ENCODE assay signal across 18 cellular contexts in the genomic region with DNA sequence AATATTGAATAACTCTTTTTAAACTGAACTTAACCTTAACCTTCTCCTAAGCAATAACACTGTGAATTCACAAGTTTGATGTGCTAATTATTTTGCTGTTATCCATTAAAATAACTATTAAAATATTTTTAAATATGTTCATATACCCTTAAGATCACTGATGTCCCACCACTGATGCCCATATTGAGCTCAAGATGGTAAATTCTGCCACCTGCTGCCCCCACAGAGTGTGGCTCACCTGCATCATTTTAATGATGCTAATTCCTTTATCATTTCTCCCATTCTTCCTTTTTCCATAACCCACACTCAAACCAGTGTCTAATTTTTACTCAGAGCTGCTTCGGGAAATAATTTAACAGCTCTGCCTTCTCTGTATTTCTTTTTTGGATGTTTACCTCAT.
"Had no signal": no experiment of that assay in that cellular context is flagged by ENCODE, and none has a peak within 500 bp of the region (broad histone marks: within the 10 kb centered on the region; RNA-seq: fewer than 3 reads in every experiment).

No MANE protein-coding gene starts in this region.

- FAIRE-seq: bronchial epithelial cell, urothelium cell line had no signal

- H3K4me3 ChIP-seq: ascending aorta, gastroesophageal sphincter, heart right ventricle, lower lobe of right lung had no signal

- H3K4me1 Mint-ChIP-seq: activated T-helper 17 cell treated with anti-CD3 and anti-CD28 coated beads, Interleukin-2, amount 50 U/mL, for 72 hours; mesothelial cell of epicardium; nephron progenitor cell; stimulated activated effector memory CD8-positive, alpha-beta T cell treated with anti-CD3 and anti-CD28 coated beads, Interleukin-12 subunit alpha, Interleukin-12 subunit beta, amount 100 ng/mL, for 72 hours had no signal

- H3K36me3 Mint-ChIP-seq: mesothelial cell of epicardium; stimulated activated effector memory CD8-positive, alpha-beta T cell treated with anti-CD3 and anti-CD28 coated beads, Interleukin-12 subunit alpha, Interleukin-12 subunit beta, amount 100 ng/mL, for 72 hours had no signal

- DNase-seq: activated CD4-positive, alpha-beta T cell treated with anti-CD3 and anti-CD28 coated beads, Interleukin-2, amount 50 U/mL, for 4 hours; activated CD4-positive, CD25-positive, alpha-beta regulatory T cell treated with anti-CD3 and anti-CD28 coated beads, Interleukin-2, amount 50 U/mL, for 72 hours; activated naive CD4-positive, alpha-beta T cell treated with Interleukin-2 at 50 U/mL for 16 hours; dermis blood vessel endothelial cell; effector memory CD8-positive, alpha-beta T cell; heart right ventricle; left cardiac atrium; lower lobe of right lung; nephron progenitor cell; occipital lobe had no signal

- H3K27ac Mint-ChIP-seq: activated T-helper 17 cell treated with anti-CD3 and anti-CD28 coated beads, Interleukin-2, amount 50 U/mL, for 72 hours; effector memory CD8-positive, alpha-beta T cell; mesothelial cell of epicardium; nephron progenitor cell; stimulated activated effector memory CD8-positive, alpha-beta T cell treated with anti-CD3 and anti-CD28 coated beads, Interleukin-12 subunit alpha, Interleukin-12 subunit beta, amount 100 ng/mL, for 72 hours had no signal

- H3K4me1 ChIP-seq: ascending aorta, gastroesophageal sphincter, heart right ventricle, lower lobe of right lung had no signal

- H3K36me3 ChIP-seq: ascending aorta, gastroesophageal sphincter, heart right ventricle, lower lobe of right lung had no signal

- H3K9me3 Mint-ChIP-seq: activated T-helper 17 cell treated with anti-CD3 and anti-CD28 coated beads, Interleukin-2, amount 50 U/mL, for 72 hours; effector memory CD8-positive, alpha-beta T cell; mesothelial cell of epicardium; nephron progenitor cell; stimulated activated effector memory CD8-positive, alpha-beta T cell treated with anti-CD3 and anti-CD28 coated beads, Interleukin-12 subunit alpha, Interleukin-12 subunit beta, amount 100 ng/mL, for 72 hours had no signal

- ATAC-seq: activated T-helper 17 cell treated with anti-CD3 and anti-CD28 coated beads, Interleukin-2, amount 50 U/mL, for 72 hours; effector memory CD8-positive, alpha-beta T cell; gastroesophageal sphincter; heart right ventricle; left cardiac atrium; lower lobe of right lung; stimulated activated effector memory CD8-positive, alpha-beta T cell treated with anti-CD3 and anti-CD28 coated beads, Interleukin-12 subunit alpha, Interleukin-12 subunit beta, amount 100 ng/mL, for 72 hours had no signal

- H3K27me3 ChIP-seq: ascending aorta, gastroesophageal sphincter, heart right ventricle had no signal

- H3K4me3 Mint-ChIP-seq: activated T-helper 17 cell treated with anti-CD3 and anti-CD28 coated beads, Interleukin-2, amount 50 U/mL, for 72 hours; effector memory CD8-positive, alpha-beta T cell; mesothelial cell of epicardium; nephron progenitor cell; stimulated activated effector memory CD8-positive, alpha-beta T cell treated with anti-CD3 and anti-CD28 coated beads, Interleukin-12 subunit alpha, Interleukin-12 subunit beta, amount 100 ng/mL, for 72 hours had no signal

- H3K27ac ChIP-seq: ascending aorta, epithelial cell of prostate, gastroesophageal sphincter, heart right ventricle, lower lobe of right lung had no signal

- H3K27me3 Mint-ChIP-seq: activated T-helper 17 cell treated with anti-CD3 and anti-CD28 coated beads, Interleukin-2, amount 50 U/mL, for 72 hours; effector memory CD8-positive, alpha-beta T cell had no signal

- H3K9me3 ChIP-seq: ascending aorta, gastroesophageal sphincter, heart right ventricle, lower lobe of right lung had no signal
